In the genomic region with DNA sequence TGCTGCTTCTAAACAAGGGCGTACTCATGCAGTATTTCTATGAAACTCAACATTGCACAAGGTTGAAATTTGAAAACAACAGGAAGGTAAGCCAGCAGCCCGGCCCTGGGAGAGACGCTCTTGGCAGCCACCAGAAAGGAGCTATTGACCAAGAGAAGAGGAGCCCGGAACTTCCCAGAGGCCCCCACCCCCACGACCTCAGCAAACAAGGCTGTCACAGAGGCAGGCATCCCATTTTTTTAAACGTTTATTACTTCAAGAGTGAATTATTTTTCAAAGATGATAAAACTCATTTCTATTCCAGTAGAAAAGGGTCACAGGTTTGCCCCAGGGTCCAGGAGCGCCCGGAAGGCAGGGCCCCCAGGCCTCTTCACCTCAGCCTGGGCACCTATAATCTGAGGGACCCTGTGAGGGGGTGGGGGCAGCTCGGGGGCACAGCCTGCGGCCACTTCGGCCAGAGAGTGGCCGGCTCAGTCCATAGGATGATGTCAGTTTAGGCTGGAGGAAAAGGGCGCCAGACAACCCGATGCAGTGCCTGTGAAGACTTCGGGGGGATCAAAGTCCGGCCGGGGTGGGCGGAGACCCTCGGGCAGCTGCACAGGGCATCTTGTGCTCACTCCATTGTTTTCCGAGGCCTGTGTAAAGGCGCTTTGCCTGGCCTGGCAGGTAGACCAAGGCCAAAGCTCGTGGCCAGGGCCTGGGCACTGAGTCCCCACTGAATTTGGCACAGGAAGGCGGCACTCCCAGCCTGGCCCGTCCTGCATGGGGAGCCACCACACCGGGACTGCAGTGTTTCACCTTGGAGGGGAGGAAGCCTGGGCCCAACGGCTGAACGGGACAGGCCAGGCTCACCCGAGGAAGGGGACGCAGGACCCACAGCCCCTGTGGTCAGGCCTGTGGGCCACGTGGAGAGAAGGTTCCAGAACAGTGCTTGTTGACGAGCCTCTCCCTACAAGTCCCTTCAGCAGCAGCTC, we compare ENCODE assay signal across 1 cellular context.
A peak's percentile ranks its signal among the peaks of the same experiment; 100 is the strongest.
TF ChIP-seq lines count a peak whose summit lies in the region.

No MANE protein-coding gene starts in this region.

TF ChIP-seq in HepG2, 621 proteins besides CTCF, POLR2A, EP300 and RAD21 (continued from another document and continues in another):
- TF ChIP-seq, protein P1, sequence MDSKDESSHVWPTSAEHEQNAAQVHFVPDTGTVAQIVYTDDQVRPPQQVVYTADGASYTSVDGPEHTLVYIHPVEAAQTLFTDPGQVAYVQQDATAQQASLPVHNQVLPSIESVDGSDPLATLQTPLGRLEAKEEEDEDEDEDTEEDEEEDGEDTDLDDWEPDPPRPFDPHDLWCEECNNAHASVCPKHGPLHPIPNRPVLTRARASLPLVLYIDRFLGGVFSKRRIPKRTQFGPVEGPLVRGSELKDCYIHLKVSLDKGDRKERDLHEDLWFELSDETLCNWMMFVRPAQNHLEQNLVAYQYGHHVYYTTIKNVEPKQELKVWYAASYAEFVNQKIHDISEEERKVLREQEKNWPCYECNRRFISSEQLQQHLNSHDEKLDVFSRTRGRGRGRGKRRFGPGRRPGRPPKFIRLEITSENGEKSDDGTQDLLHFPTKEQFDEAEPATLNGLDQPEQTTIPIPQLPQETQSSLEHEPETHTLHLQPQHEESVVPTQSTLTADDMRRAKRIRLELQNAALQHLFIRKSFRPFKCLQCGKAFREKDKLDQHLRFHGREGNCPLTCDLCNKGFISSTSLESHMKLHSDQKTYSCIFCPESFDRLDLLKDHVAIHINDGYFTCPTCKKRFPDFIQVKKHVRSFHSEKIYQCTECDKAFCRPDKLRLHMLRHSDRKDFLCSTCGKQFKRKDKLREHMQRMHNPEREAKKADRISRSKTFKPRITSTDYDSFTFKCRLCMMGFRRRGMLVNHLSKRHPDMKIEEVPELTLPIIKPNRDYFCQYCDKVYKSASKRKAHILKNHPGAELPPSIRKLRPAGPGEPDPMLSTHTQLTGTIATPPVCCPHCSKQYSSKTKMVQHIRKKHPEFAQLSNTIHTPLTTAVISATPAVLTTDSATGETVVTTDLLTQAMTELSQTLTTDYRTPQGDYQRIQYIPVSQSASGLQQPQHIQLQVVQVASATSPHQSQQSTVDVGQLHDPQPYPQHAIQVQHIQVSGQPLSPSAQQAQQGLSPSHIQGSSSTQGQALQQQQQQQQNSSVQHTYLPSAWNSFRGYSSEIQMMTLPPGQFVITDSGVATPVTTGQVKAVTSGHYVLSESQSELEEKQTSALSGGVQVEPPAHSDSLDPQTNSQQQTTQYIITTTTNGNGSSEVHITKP (CRISPR knock-in tag; IDR thresholded peaks at IDR 0.05; ENCODE audit: low read depth) = no peak
- TF ChIP-seq NFIB (CRISPR knock-in tag; IDR thresholded peaks at IDR 0.05; ENCODE audit: borderline replicate concordance) (no peak), THYN1 (CRISPR knock-in tag; IDR thresholded peaks at IDR 0.05; ENCODE audit: borderline replicate concordance, low read depth) (no peak), KAT8 (CRISPR knock-in tag; IDR thresholded peaks at IDR 0.05) (peak; percentile 30; the same call in 1 of the 2 replicates), MIER2 (CRISPR knock-in tag; IDR thresholded peaks at IDR 0.05) (no peak), ZNF557 (CRISPR knock-in tag; IDR thresholded peaks at IDR 0.05) (no peak), NPAS2 (CRISPR knock-in tag; IDR thresholded peaks at IDR 0.05; ENCODE audit: borderline replicate concordance) (no peak), BCL6 (CRISPR knock-in tag; IDR thresholded peaks at IDR 0.05) (peak; percentile 54; the same call in 1 of the 2 replicates), CBX1 (IDR thresholded peaks at IDR 0.05; ENCODE audit: low read depth) (no peak), KLF16 (CRISPR knock-in tag; IDR thresholded peaks at IDR 0.05) (no peak), STAT5B (CRISPR knock-in tag; IDR thresholded peaks at IDR 0.05) (no peak), NR3C1 (CRISPR knock-in tag; IDR thresholded peaks at IDR 0.05) (no peak), PPARG (CRISPR knock-in tag; conservative IDR thresholded peaks at IDR 0.05) (0 out of 2 replicates have a peak, but pooled peaks have one; percentile 13), ZFYVE20 (CRISPR knock-in tag; IDR thresholded peaks at IDR 0.05; ENCODE audit: borderline replicate concordance, low read depth) (0 out of 2 replicates have a peak, but pooled peaks have one; percentile 16), ZFP62 (CRISPR knock-in tag; IDR thresholded peaks at IDR 0.05) (no peak), KLF12 (CRISPR knock-in tag; IDR thresholded peaks at IDR 0.05; ENCODE audit: borderline replicate concordance) (no peak), FOSL1 (CRISPR knock-in tag; IDR thresholded peaks at IDR 0.05; ENCODE audit: borderline replicate concordance) (no peak), TOE1 (CRISPR knock-in tag; IDR thresholded peaks at IDR 0.05) (no peak), ZNF790 (CRISPR knock-in tag; IDR thresholded peaks at IDR 0.05; ENCODE audit: borderline replicate concordance) (no peak), IKZF1 (IDR thresholded peaks at IDR 0.05) (no peak), ZNF24 (IDR thresholded peaks at IDR 0.05) (no peak), ATF7 (IDR thresholded peaks at IDR 0.05) (no peak), ATF7 (CRISPR knock-in tag; IDR thresholded peaks at IDR 0.05) (no peak), ZNF570 (CRISPR knock-in tag; IDR thresholded peaks at IDR 0.05; ENCODE audit: borderline replicate concordance) (no peak), ZNF660 (CRISPR knock-in tag; IDR thresholded peaks at IDR 0.05; ENCODE audit: borderline replicate concordance, low read depth) (no peak), ETV5 (CRISPR knock-in tag; IDR thresholded peaks at IDR 0.05; ENCODE audit: borderline replicate concordance) (peak; percentile 65; the same call in 1 of the 2 replicates), ZC3H4 (CRISPR knock-in tag; IDR thresholded peaks at IDR 0.05; ENCODE audit: borderline replicate concordance) (no peak), ZNF572 (CRISPR knock-in tag; IDR thresholded peaks at IDR 0.05) (peak; percentile 88), ZNF17 (CRISPR knock-in tag; IDR thresholded peaks at IDR 0.05) (no peak), MBD4 (IDR thresholded peaks at IDR 0.05; ENCODE audit: borderline replicate concordance, low read length) (no peak), FOSL2 (CRISPR knock-in tag; IDR thresholded peaks at IDR 0.05) (no peak), NBN (conservative IDR thresholded peaks at IDR 0.05) (no peak), KDM6A (CRISPR knock-in tag; IDR thresholded peaks at IDR 0.05; ENCODE audit: low read depth) (no peak; the same call in 1 of the 2 replicates), HOXA5 (CRISPR knock-in tag; IDR thresholded peaks at IDR 0.05) (0 out of 2 replicates have a peak, but pooled peaks have one; percentile 35), HNRNPK (IDR thresholded peaks at IDR 0.05; ENCODE audit: low read depth, low read length, poor library complexity, severe bottlenecking) (no peak)
- TF ChIP-seq, protein P2, sequence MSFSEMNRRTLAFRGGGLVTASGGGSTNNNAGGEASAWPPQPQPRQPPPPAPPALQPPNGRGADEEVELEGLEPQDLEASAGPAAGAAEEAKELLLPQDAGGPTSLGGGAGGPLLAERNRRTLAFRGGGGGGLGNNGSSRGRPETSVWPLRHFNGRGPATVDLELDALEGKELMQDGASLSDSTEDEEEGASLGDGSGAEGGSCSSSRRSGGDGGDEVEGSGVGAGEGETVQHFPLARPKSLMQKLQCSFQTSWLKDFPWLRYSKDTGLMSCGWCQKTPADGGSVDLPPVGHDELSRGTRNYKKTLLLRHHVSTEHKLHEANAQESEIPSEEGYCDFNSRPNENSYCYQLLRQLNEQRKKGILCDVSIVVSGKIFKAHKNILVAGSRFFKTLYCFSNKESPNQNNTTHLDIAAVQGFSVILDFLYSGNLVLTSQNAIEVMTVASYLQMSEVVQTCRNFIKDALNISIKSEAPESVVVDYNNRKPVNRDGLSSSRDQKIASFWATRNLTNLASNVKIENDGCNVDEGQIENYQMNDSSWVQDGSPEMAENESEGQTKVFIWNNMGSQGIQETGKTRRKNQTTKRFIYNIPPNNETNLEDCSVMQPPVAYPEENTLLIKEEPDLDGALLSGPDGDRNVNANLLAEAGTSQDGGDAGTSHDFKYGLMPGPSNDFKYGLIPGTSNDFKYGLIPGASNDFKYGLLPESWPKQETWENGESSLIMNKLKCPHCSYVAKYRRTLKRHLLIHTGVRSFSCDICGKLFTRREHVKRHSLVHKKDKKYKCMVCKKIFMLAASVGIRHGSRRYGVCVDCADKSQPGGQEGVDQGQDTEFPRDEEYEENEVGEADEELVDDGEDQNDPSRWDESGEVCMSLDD (CRISPR knock-in tag; IDR thresholded peaks at IDR 0.05; ENCODE audit: borderline replicate concordance) = no peak
- TF ChIP-seq, protein P3, sequence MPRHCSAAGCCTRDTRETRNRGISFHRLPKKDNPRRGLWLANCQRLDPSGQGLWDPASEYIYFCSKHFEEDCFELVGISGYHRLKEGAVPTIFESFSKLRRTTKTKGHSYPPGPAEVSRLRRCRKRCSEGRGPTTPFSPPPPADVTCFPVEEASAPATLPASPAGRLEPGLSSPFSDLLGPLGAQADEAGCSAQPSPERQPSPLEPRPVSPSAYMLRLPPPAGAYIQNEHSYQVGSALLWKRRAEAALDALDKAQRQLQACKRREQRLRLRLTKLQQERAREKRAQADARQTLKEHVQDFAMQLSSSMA (CRISPR knock-in tag; IDR thresholded peaks at IDR 0.05) = 0 out of 2 replicates have a peak, but pooled peaks have one; percentile 55
- TF ChIP-seq, protein P4, sequence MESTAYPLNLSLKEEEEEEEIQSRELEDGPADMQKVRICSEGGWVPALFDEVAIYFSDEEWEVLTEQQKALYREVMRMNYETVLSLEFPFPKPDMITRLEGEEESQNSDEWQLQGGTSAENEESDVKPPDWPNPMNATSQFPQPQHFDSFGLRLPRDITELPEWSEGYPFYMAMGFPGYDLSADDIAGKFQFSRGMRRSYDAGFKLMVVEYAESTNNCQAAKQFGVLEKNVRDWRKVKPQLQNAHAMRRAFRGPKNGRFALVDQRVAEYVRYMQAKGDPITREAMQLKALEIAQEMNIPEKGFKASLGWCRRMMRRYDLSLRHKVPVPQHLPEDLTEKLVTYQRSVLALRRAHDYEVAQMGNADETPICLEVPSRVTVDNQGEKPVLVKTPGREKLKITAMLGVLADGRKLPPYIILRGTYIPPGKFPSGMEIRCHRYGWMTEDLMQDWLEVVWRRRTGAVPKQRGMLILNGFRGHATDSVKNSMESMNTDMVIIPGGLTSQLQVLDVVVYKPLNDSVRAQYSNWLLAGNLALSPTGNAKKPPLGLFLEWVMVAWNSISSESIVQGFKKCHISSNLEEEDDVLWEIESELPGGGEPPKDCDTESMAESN (CRISPR knock-in tag; conservative IDR thresholded peaks at IDR 0.05) = peak; percentile 84
- TF ChIP-seq, protein P5, sequence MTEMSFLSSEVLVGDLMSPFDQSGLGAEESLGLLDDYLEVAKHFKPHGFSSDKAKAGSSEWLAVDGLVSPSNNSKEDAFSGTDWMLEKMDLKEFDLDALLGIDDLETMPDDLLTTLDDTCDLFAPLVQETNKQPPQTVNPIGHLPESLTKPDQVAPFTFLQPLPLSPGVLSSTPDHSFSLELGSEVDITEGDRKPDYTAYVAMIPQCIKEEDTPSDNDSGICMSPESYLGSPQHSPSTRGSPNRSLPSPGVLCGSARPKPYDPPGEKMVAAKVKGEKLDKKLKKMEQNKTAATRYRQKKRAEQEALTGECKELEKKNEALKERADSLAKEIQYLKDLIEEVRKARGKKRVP (CRISPR knock-in tag; IDR thresholded peaks at IDR 0.05) = no peak
- TF ChIP-seq, protein P6, sequence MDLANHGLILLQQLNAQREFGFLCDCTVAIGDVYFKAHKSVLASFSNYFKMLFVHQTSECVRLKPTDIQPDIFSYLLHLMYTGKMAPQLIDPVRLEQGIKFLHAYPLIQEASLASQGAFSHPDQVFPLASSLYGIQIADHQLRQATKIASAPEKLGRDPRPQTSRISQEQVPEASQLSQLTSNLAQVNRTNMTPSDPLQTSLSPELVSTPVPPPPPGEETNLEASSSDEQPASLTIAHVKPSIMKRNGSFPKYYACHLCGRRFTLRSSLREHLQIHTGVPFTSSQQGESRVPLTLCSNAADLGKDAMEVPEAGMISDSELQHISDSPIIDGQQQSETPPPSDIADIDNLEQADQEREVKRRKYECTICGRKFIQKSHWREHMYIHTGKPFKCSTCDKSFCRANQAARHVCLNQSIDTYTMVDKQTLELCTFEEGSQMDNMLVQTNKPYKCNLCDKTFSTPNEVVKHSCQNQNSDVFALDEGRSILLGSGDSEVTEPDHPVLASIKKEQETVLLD (CRISPR knock-in tag; IDR thresholded peaks at IDR 0.05; ENCODE audit: low read depth) = no peak
- TF ChIP-seq, protein P7, sequence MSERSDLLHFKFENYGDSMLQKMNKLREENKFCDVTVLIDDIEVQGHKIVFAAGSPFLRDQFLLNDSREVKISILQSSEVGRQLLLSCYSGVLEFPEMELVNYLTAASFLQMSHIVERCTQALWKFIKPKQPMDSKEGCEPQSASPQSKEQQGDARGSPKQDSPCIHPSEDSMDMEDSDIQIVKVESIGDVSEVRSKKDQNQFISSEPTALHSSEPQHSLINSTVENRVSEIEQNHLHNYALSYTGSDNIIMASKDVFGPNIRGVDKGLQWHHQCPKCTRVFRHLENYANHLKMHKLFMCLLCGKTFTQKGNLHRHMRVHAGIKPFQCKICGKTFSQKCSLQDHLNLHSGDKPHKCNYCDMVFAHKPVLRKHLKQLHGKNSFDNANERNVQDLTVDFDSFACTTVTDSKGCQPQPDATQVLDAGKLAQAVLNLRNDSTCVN (CRISPR knock-in tag; IDR thresholded peaks at IDR 0.05; ENCODE audit: borderline replicate concordance) = peak; percentile 60; the same call in 1 of the 2 replicates
- TF ChIP-seq, protein P8, sequence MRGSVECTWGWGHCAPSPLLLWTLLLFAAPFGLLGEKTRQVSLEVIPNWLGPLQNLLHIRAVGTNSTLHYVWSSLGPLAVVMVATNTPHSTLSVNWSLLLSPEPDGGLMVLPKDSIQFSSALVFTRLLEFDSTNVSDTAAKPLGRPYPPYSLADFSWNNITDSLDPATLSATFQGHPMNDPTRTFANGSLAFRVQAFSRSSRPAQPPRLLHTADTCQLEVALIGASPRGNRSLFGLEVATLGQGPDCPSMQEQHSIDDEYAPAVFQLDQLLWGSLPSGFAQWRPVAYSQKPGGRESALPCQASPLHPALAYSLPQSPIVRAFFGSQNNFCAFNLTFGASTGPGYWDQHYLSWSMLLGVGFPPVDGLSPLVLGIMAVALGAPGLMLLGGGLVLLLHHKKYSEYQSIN (CRISPR knock-in tag; IDR thresholded peaks at IDR 0.05; ENCODE audit: borderline replicate concordance) = no peak
- TF ChIP-seq, protein P9, sequence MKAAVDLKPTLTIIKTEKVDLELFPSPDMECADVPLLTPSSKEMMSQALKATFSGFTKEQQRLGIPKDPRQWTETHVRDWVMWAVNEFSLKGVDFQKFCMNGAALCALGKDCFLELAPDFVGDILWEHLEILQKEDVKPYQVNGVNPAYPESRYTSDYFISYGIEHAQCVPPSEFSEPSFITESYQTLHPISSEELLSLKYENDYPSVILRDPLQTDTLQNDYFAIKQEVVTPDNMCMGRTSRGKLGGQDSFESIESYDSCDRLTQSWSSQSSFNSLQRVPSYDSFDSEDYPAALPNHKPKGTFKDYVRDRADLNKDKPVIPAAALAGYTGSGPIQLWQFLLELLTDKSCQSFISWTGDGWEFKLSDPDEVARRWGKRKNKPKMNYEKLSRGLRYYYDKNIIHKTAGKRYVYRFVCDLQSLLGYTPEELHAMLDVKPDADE (CRISPR knock-in tag; IDR thresholded peaks at IDR 0.05) = no peak
- TF ChIP-seq, protein P10, sequence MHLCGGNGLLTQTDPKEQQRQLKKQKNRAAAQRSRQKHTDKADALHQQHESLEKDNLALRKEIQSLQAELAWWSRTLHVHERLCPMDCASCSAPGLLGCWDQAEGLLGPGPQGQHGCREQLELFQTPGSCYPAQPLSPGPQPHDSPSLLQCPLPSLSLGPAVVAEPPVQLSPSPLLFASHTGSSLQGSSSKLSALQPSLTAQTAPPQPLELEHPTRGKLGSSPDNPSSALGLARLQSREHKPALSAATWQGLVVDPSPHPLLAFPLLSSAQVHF (CRISPR knock-in tag; IDR thresholded peaks at IDR 0.05) = no peak
- TF ChIP-seq, protein P11, sequence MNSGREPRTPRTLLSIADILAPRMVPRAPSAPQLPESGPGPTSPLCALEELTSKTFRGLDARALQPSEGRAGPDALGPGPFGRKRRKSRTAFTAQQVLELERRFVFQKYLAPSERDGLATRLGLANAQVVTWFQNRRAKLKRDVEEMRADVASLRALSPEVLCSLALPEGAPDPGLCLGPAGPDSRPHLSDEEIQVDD (CRISPR knock-in tag; IDR thresholded peaks at IDR 0.05; ENCODE audit: borderline replicate concordance) = no peak
